In genomic region chr6:34145161-34146020, GRCh38 we compare ENCODE assay signal across 8 cellular contexts. TPM values are rescaled to one million over a fixed set of nuclear protein-coding genes. Genes with fewer than 3 reads are reported as not detected.
DNase-seq lines count a peak whose midpoint lies in the region; ATAC-seq and TF ChIP-seq lines count a peak whose summit lies in the region.

No MANE protein-coding gene starts in this region.

- peak overlapping the region; percentile 43; the same call in 1 of the 2 replicates for H2AFZ ChIP-seq in Loucy (ENCODE audit: low read length)

- intact Hi-C loops in ovary (cut with DNase I) (no loop called here), sciatic nerve (cut with DNase I) (no loop called here)

- H3K27me3 Mint-ChIP-seq in CD8-positive, alpha-beta memory T cell: peaks cover 43 to 60% of the 10 kb centered on the region in 2 donors
- H3K27me3 Mint-ChIP-seq in activated T-cell treated with anti-CD3 and anti-CD28 coated beads, Interleukin-2, amount 50 U/mL, for 24 hours: peaks cover 84% of the 10 kb centered on the region

- H3K9me3 ChIP-seq in CD8-positive, alpha-beta memory T cell (ENCODE audit: low read length): no peaks in the 10 kb centered on the region
- H3K9me3 ChIP-seq in Loucy (ENCODE audit: insufficient read depth, low read depth, low read length): no peaks in the 10 kb centered on the region
- H3K9me3 ChIP-seq in ovary: no peaks in the 10 kb centered on the region

- H3F3A ChIP-seq in Loucy (ENCODE audit: low read depth): no peaks in the 10 kb centered on the region

- no peaks in the 10 kb centered on the region for H4K20me1 ChIP-seq in Loucy (ENCODE audit: insufficient read depth, low read length, poor library complexity, severe bottlenecking)

- CTCF ChIA-PET in CD8-positive, alpha-beta memory T cell (lab: Charles Lee): interaction anchor here (0.7 to 1.7 kb wide), 8 partner anchors 9 to 663 kb away, joined by 3 to 8 read pairs (median 4); no protein-coding TSS in a partner anchor

- peak overlapping the region; percentile 47 to 90 (median 73) for H3K4me3 Mint-ChIP-seq in CD8-positive, alpha-beta memory T cell
- peak overlapping the region; percentile 54 for H3K4me3 Mint-ChIP-seq in activated T-cell treated with anti-CD3 and anti-CD28 coated beads, Interleukin-2, amount 50 U/mL, for 24 hours

- peak in 4 of 5 donors; percentile 10 to 67 (median 46) for DNase-seq in CD8-positive, alpha-beta memory T cell
- peak; percentile 65 for DNase-seq in activated T-cell treated with anti-CD3 and anti-CD28 coated beads, Interleukin-2, amount 50 U/mL, for 24 hours
- DNase-seq in fibroblast of pulmonary artery (ENCODE audit: low read depth) (peak; percentile 40), ovary (peak in 2 of 5 donors; percentile 33 to 55), foreskin melanocyte (no peak), GF-D8 (lab: John Stamatoyannopoulos, UW) (no peak), sciatic nerve (ENCODE audit: low spot score) (no peak)

- H3K4me3 ChIP-seq in CD8-positive, alpha-beta memory T cell (ENCODE audit: low read length): peak overlapping the region; percentile 34
- H3K4me3 ChIP-seq in Loucy (ENCODE audit: low read length, poor library complexity, severe bottlenecking) (peak overlapping the region; percentile 37), fibroblast of pulmonary artery (replicated peaks; ENCODE audit: low read depth, low read length) (peak overlapping the region; percentile 30), ovary (peak overlapping the region; percentile 35)

- peaks cover 47% of the 10 kb centered on the region for H3K27me3 ChIP-seq in CD8-positive, alpha-beta memory T cell (ENCODE audit: insufficient read depth, low read length, poor library complexity, severe bottlenecking)
- H3K27me3 ChIP-seq in Loucy (ENCODE audit: insufficient read depth, low read length, poor library complexity, severe bottlenecking): no peaks in the 10 kb centered on the region
- H3K27me3 ChIP-seq in ovary: no peaks in the 10 kb centered on the region

- no peaks in the 10 kb centered on the region for H3K79me2 ChIP-seq in Loucy (ENCODE audit: insufficient read depth, low read length)

- peaks cover 24% of the 10 kb centered on the region for H3K4me1 ChIP-seq in CD8-positive, alpha-beta memory T cell (ENCODE audit: insufficient read depth, low read length)
- peaks cover 5% of the 10 kb centered on the region for H3K4me1 ChIP-seq in Loucy (ENCODE audit: insufficient read depth, low read length, poor library complexity, severe bottlenecking)
- peaks cover 11% of the 10 kb centered on the region for H3K4me1 ChIP-seq in ovary (ENCODE audit: insufficient read depth)

- H3K27ac Mint-ChIP-seq in CD8-positive, alpha-beta memory T cell: peak overlapping the region in 1 of 8 donors; percentile 33
- H3K27ac Mint-ChIP-seq in activated T-cell treated with anti-CD3 and anti-CD28 coated beads, Interleukin-2, amount 50 U/mL, for 24 hours: no peak overlapping the region

- TF ChIP-seq EP300 in ovary (IDR thresholded peaks at IDR 0.05): no peak

- H3K4me2 ChIP-seq in Loucy (ENCODE audit: low read depth, low read length, poor library complexity, severe bottlenecking): peak overlapping the region; percentile 51

- H3K9me2 ChIP-seq in Loucy (replicated peaks; ENCODE audit: low read depth, low read length): no peaks in the 10 kb centered on the region

- TF ChIP-seq CTCF in Loucy (conservative IDR thresholded peaks at IDR 0.05; ENCODE audit: low read length): no peak
- no peak for TF ChIP-seq CTCF in fibroblast of pulmonary artery (IDR thresholded peaks at IDR 0.05; ENCODE audit: low read length, missing control alignments)
- no peak for TF ChIP-seq CTCF in ovary (IDR thresholded peaks at IDR 0.05)

- TF ChIP-seq POLR2A in ovary (IDR thresholded peaks at IDR 0.05): no peak

- ATAC-seq in sciatic nerve: no peak

- WGBS in ovary, 3 donors: 1% methylated on average over 63 to 100 of the region's 100 CpGs

- POLR2A ChIA-PET in CD8-positive, alpha-beta memory T cell (lab: Charles Lee): interaction anchor here (0.6 kb wide), 1 partner anchor 88 kb away, joined by 3 read pairs; no protein-coding TSS in a partner anchor

- H3K9ac ChIP-seq in Loucy (ENCODE audit: low read depth, low read length, poor library complexity, severe bottlenecking): no peak overlapping the region

- H3K36me3 ChIP-seq in CD8-positive, alpha-beta memory T cell (ENCODE audit: insufficient read depth, low read length): no peaks in the 10 kb centered on the region
- H3K36me3 ChIP-seq in Loucy (ENCODE audit: insufficient read depth, low read length) (no peaks in the 10 kb centered on the region), ovary (no peaks in the 10 kb centered on the region)

- H3K36me3 Mint-ChIP-seq in CD8-positive, alpha-beta memory T cell: no peaks in the 10 kb centered on the region
- no peaks in the 10 kb centered on the region for H3K36me3 Mint-ChIP-seq in activated T-cell treated with anti-CD3 and anti-CD28 coated beads, Interleukin-2, amount 50 U/mL, for 24 hours (ENCODE audit: low read depth)

- peaks cover 4 to 20% (median 10%) of the 10 kb centered on the region in 3 donors for H3K4me1 Mint-ChIP-seq in CD8-positive, alpha-beta memory T cell
- peaks cover 23% of the 10 kb centered on the region for H3K4me1 Mint-ChIP-seq in activated T-cell treated with anti-CD3 and anti-CD28 coated beads, Interleukin-2, amount 50 U/mL, for 24 hours (ENCODE audit: low read depth)

- no peak overlapping the region for H3K27ac ChIP-seq in CD8-positive, alpha-beta memory T cell (ENCODE audit: low read depth, low read length)
- H3K27ac ChIP-seq in ovary: no peak overlapping the region

- no peaks in the 10 kb centered on the region for H3K9me3 Mint-ChIP-seq in CD8-positive, alpha-beta memory T cell
- no peaks in the 10 kb centered on the region for H3K9me3 Mint-ChIP-seq in activated T-cell treated with anti-CD3 and anti-CD28 coated beads, Interleukin-2, amount 50 U/mL, for 24 hours

RNA-seq across cellular contexts. Expression of gene GRM4, which starts 0.5 kb away (rescaled TPM):
- not detected for total RNA-seq in CD8-positive, alpha-beta memory T cell
- 0.03 TPM for polyA plus RNA-seq in CD8-positive, alpha-beta memory T cell
- total RNA-seq in ovary (under 1 TPM in 5 of 7 donors, not detected in 2; under 0.01 to 0.37 (median 0.15) TPM), sciatic nerve (not detected)
- polyA plus RNA-seq in ovary: under 1 TPM; 0.05 to 0.06 TPM

Comparison
In these comparisons a context has a peak if more than half of its experiments do, and no peak if none do; other contexts are left out.
1. DNase-seq: peak in CD8-positive, alpha-beta memory T cell (4 of 5), activated T-cell treated with anti-CD3 and anti-CD28 coated beads, Interleukin-2, amount 50 U/mL, for 24 hours (single experiment) and fibroblast of pulmonary artery (single experiment); none in foreskin melanocyte (single experiment), GF-D8 (single experiment) and sciatic nerve (single experiment).
2. Peak in every context shown above with its lines, with median percentiles within 50 percentile points of each other: H3K4me3 ChIP-seq.